ENCODE assay signal across 1 cellular context in the genomic region with DNA sequence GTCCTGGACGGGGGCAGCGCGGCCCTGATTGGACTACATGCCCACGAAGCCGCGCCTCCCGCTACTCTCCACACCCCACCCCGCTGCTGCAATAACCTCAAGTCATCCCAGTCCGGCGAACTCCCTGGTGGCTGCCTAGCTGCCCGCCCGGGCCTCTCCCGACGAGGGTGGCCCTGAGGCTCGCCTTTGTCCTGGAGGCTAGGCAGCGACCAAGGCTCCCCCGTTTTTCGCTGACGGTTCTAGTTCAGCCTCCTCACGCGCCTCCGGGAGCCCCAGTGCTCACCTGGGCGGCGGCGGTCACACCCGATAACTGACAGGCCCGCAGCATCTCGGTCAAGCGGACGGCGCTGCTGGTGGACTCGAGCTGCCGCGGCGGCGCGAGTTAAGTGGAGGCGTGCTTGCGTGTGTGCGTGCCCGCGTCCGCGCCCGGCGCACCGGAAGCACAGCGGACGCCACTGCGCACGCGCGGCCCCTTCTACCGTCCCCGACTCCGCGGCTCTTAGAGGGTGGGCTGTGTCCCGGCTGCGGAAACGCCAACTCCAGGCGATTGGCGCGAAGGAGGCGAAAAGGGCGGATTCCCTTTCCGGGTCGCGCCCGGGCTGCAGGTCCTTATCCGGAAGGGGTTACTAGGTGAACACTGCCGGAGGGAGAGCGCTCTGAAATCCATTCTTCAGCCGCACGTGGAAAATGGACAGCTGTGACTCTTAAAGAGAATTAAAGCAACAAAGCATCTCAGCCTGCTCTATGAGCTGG.
TF ChIP-seq lines count a peak whose summit lies in the region.

Gene IMMT (minus strand): TSS at position 408 of the 753 bp plus-strand sequence. CDS start 80 bp downstream, at position 328.

TF ChIP-seq in HepG2, 621 proteins besides CTCF, POLR2A, EP300 and RAD21 (continued from another document and continues in another):
- TF ChIP-seq ZNF670 (CRISPR knock-in tag; IDR thresholded peaks at IDR 0.05; ENCODE audit: borderline replicate concordance) (no peak; the same call in 1 of the 2 replicates), ETV6 (CRISPR knock-in tag; conservative IDR thresholded peaks at IDR 0.05) (peak; percentile 76; the same call in 1 of the 2 replicates), ZNF552 (CRISPR knock-in tag; IDR thresholded peaks at IDR 0.05; ENCODE audit: borderline replicate concordance) (peak; percentile 66), ZMYM3 (CRISPR knock-in tag; IDR thresholded peaks at IDR 0.05) (no peak), ZNF350 (CRISPR knock-in tag; IDR thresholded peaks at IDR 0.05; ENCODE audit: borderline replicate concordance, low read depth) (peak; percentile 99), ARHGAP35 (CRISPR knock-in tag; IDR thresholded peaks at IDR 0.05; ENCODE audit: borderline replicate concordance) (peak; percentile 95; the same call in 1 of the 2 replicates), ZFP36L2 (CRISPR knock-in tag; IDR thresholded peaks at IDR 0.05) (peak; percentile 45; the same call in 1 of the 2 replicates), HDAC1 (CRISPR knock-in tag; IDR thresholded peaks at IDR 0.05) (peak; percentile 92), REPIN1 (CRISPR knock-in tag; IDR thresholded peaks at IDR 0.05; ENCODE audit: borderline replicate concordance, low read depth) (peak; percentile 73; the same call in 1 of the 2 replicates), USF2 (IDR thresholded peaks at IDR 0.05; ENCODE audit: low read depth, low read length) (no peak), USF2 (CRISPR knock-in tag; IDR thresholded peaks at IDR 0.05; ENCODE audit: borderline replicate concordance) (peak; percentile 68; the same call in 1 of the 2 replicates), ZFY (CRISPR knock-in tag; IDR thresholded peaks at IDR 0.05) (peak; percentile 96), NCOA2 (CRISPR knock-in tag; IDR thresholded peaks at IDR 0.05) (no peak; the same call in 1 of the 2 replicates), ZBTB38 (CRISPR knock-in tag; IDR thresholded peaks at IDR 0.05) (peak; percentile 66), FIP1L1 (IDR thresholded peaks at IDR 0.05; ENCODE audit: borderline replicate concordance, insufficient read depth, low read depth, low read length) (no peak), ASH2L (IDR thresholded peaks at IDR 0.05; ENCODE audit: insufficient read length, low read depth, low read length) (peak; percentile 99), NFYB (CRISPR knock-in tag; IDR thresholded peaks at IDR 0.05) (peak; percentile 88), ZNF839 (CRISPR knock-in tag; IDR thresholded peaks at IDR 0.05; ENCODE audit: borderline replicate concordance) (peak; percentile 83; the same call in 1 of the 2 replicates), HOXA9 (CRISPR knock-in tag; IDR thresholded peaks at IDR 0.05; ENCODE audit: borderline replicate concordance) (peak; percentile 77; the same call in 1 of the 2 replicates), SCMH1 (CRISPR knock-in tag; IDR thresholded peaks at IDR 0.05; ENCODE audit: borderline replicate concordance) (no peak), GLI4 (CRISPR knock-in tag; IDR thresholded peaks at IDR 0.05; ENCODE audit: borderline replicate concordance) (peak; percentile 74), SIN3B (IDR thresholded peaks at IDR 0.05; ENCODE audit: low read length) (no peak), ZNF772 (CRISPR knock-in tag; IDR thresholded peaks at IDR 0.05) (peak; percentile 100), BORCS8-MEF2B (CRISPR knock-in tag; IDR thresholded peaks at IDR 0.05) (peak; percentile 94), MXI1 (IDR thresholded peaks at IDR 0.05; ENCODE audit: borderline replicate concordance, low read depth, low read length) (peak; percentile 95), ZNF713 (CRISPR knock-in tag; IDR thresholded peaks at IDR 0.05) (peak; percentile 80; the same call in 1 of the 2 replicates), ZNF710 (CRISPR knock-in tag; IDR thresholded peaks at IDR 0.05; ENCODE audit: borderline replicate concordance) (peak; percentile 84; the same call in 1 of the 2 replicates), ZBTB40 (IDR thresholded peaks at IDR 0.05) (peak; percentile 73), ZBTB40 (CRISPR knock-in tag; IDR thresholded peaks at IDR 0.05) (peak; percentile 94), RORA (CRISPR knock-in tag; IDR thresholded peaks at IDR 0.05) (no peak), HNRNPLL (IDR thresholded peaks at IDR 0.05; ENCODE audit: low read depth, low read length, poor library complexity, severe bottlenecking) (peak; percentile 96), WIZ (CRISPR knock-in tag; IDR thresholded peaks at IDR 0.05) (no peak; the same call in 1 of the 2 replicates), PAX8 (CRISPR knock-in tag; IDR thresholded peaks at IDR 0.05; ENCODE audit: borderline replicate concordance) (peak; percentile 98), ZBTB7B (CRISPR knock-in tag; IDR thresholded peaks at IDR 0.05) (peak; percentile 57; the same call in 1 of the 2 replicates), CBX2 (IDR thresholded peaks at IDR 0.05; ENCODE audit: low read depth, low read length) (no peak), CBX2 (CRISPR knock-in tag; IDR thresholded peaks at IDR 0.05; ENCODE audit: low read depth) (peak; percentile 59; the same call in 1 of the 2 replicates), ZFP36L1 (CRISPR knock-in tag; IDR thresholded peaks at IDR 0.05) (peak; percentile 97; the same call in 1 of the 2 replicates), FLYWCH1 (CRISPR knock-in tag; IDR thresholded peaks at IDR 0.05) (peak; percentile 76; the same call in 1 of the 2 replicates), ZNF850 (CRISPR knock-in tag; conservative IDR thresholded peaks at IDR 0.05) (no peak), ZNF441 (CRISPR knock-in tag; IDR thresholded peaks at IDR 0.05; ENCODE audit: borderline replicate concordance) (peak; percentile 72; the same call in 1 of the 2 replicates), TEAD3 (CRISPR knock-in tag; optimal IDR thresholded peaks at IDR 0.05; ENCODE audit: borderline replicate concordance) (peak; percentile 53), JUND (CRISPR knock-in tag; IDR thresholded peaks at IDR 0.05) (peak; percentile 70), NFATC3 (CRISPR knock-in tag; IDR thresholded peaks at IDR 0.05) (peak; percentile 90), ZNF556 (CRISPR knock-in tag; IDR thresholded peaks at IDR 0.05; ENCODE audit: borderline replicate concordance) (peak; percentile 96), ERF (CRISPR knock-in tag; IDR thresholded peaks at IDR 0.05) (peak; percentile 60; the same call in 1 of the 2 replicates), ZNF138 (CRISPR knock-in tag; IDR thresholded peaks at IDR 0.05; ENCODE audit: low read depth) (peak; percentile 96; the same call in 1 of the 2 replicates)
- TF ChIP-seq, protein P1, sequence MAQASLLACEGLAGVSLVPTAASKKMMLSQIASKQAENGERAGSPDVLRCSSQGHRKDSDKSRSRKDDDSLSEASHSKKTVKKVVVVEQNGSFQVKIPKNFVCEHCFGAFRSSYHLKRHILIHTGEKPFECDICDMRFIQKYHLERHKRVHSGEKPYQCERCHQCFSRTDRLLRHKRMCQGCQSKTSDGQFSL (CRISPR knock-in tag; IDR thresholded peaks at IDR 0.05) = 0 out of 2 replicates have a peak, but pooled peaks have one; percentile 35
- TF ChIP-seq, protein P2, sequence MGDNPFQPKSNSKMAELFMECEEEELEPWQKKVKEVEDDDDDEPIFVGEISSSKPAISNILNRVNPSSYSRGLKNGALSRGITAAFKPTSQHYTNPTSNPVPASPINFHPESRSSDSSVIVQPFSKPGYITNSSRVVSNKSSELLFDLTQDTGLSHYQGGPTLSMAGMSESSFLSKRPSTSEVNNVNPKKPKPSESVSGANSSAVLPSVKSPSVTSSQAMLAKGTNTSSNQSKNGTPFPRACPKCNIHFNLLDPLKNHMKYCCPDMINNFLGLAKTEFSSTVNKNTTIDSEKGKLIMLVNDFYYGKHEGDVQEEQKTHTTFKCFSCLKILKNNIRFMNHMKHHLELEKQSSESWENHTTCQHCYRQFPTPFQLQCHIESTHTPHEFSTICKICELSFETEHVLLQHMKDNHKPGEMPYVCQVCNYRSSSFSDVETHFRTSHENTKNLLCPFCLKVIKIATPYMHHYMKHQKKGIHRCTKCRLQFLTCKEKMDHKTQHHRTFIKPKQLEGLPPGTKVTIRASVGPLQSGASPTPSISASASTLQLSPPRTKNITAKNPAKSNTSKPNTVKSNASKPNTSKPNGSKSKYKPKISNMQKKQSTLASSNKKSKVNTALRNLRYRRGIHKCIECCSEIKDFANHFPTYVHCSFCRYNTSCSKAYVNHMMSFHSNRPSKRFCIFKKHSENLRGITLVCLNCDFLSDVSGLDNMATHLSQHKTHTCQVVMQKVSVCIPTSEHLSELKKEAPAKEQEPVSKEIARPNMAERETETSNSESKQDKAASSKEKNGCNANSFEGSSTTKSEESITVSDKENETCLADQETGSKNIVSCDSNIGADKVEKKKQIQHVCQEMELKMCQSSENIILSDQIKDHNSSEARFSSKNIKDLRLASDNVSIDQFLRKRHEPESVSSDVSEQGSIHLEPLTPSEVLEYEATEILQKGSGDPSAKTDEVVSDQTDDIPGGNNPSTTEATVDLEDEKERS (CRISPR knock-in tag; IDR thresholded peaks at IDR 0.05) = peak; percentile 67; the same call in 1 of the 2 replicates
